ENCODE assay signal across 2 cellular contexts in genomic region chr1:39711359-39712340, GRCh38.
A peak's percentile ranks its signal among the peaks of the same experiment; 100 is the strongest.
TF ChIP-seq lines count a peak whose summit lies in the region.

No MANE protein-coding gene starts in this region.

TF ChIP-seq in H1, 55 proteins besides CTCF, POLR2A, EP300 and RAD21 (continues in another document):
- no peak for TF ChIP-seq BRCA1 (IDR thresholded peaks at IDR 0.05; ENCODE audit: low read depth, low read length)
- no peak for TF ChIP-seq ATF3 (IDR thresholded peaks at IDR 0.05; ENCODE audit: insufficient read depth, low read depth, low read length)
- no peak for TF ChIP-seq SIN3A (conservative IDR thresholded peaks at IDR 0.05 in 1 of 2, IDR thresholded peaks at IDR 0.05 in 1 of 2; ENCODE audit: low read depth in 1 of 2, low read length in 2 of 2)
- peak; percentile 83 for TF ChIP-seq EGR1 (IDR thresholded peaks at IDR 0.05; ENCODE audit: borderline replicate concordance, low read depth, low read length)
- peak; percentile 94 for TF ChIP-seq POU5F1 (IDR thresholded peaks at IDR 0.05; ENCODE audit: low read depth, low read length)
- TF ChIP-seq MAX (IDR thresholded peaks at IDR 0.05), result no peak
- no peak for TF ChIP-seq SIX5 (IDR thresholded peaks at IDR 0.05; ENCODE audit: low read depth, low read length)
- no peak for TF ChIP-seq KDM4A (IDR thresholded peaks at IDR 0.05; ENCODE audit: low read depth, low read length, severe bottlenecking)
- TF ChIP-seq ZNF274 (IDR thresholded peaks at IDR 0.05; ENCODE audit: borderline replicate concordance, extremely low read depth, low read length), result peak; percentile 62; the same call in 1 of the 2 replicates
- TF ChIP-seq BACH1 (IDR thresholded peaks at IDR 0.05; ENCODE audit: low read length), result no peak
- no peak for TF ChIP-seq TAF7 (optimal IDR thresholded peaks at IDR 0.05; ENCODE audit: borderline replicate concordance, low read depth, low read length)
- TF ChIP-seq POLR2AphosphoS5 (IDR thresholded peaks at IDR 0.05; ENCODE audit: low read depth, low read length), result peak; percentile 99
- TF ChIP-seq PHF8 (conservative IDR thresholded peaks at IDR 0.05; ENCODE audit: low read depth, low read length), result no peak
- no peak for TF ChIP-seq CHD1 (IDR thresholded peaks at IDR 0.05; ENCODE audit: low read depth, low read length)
- peak; percentile 23 for TF ChIP-seq CHD7 (IDR thresholded peaks at IDR 0.05; ENCODE audit: insufficient replicate concordance, low read length)
- no peak for TF ChIP-seq GABPA (IDR thresholded peaks at IDR 0.05; ENCODE audit: borderline replicate concordance, insufficient read depth, low read length)
- peak; percentile 85 for TF ChIP-seq SP1 (IDR thresholded peaks at IDR 0.05; ENCODE audit: low read depth, low read length)
- 0 out of 2 replicates have a peak, but pooled peaks have one; percentile 41 for TF ChIP-seq JUN (IDR thresholded peaks at IDR 0.05; ENCODE audit: low read depth, low read length)
- no peak for TF ChIP-seq SUZ12 (IDR thresholded peaks at IDR 0.05; ENCODE audit: low read length)

TF ChIP-seq in neural cell, 6 proteins besides CTCF, POLR2A, EP300 and RAD21:
- TF ChIP-seq EZH2 (IDR thresholded peaks at IDR 0.05; ENCODE audit: borderline replicate concordance, insufficient read depth, low read length, poor library complexity, severe bottlenecking), result no peak
- no peak for TF ChIP-seq TAF1 (IDR thresholded peaks at IDR 0.05; ENCODE audit: low read depth)
- no peak for TF ChIP-seq MXI1 (conservative IDR thresholded peaks at IDR 0.05; ENCODE audit: poor library complexity, severe bottlenecking)
- TF ChIP-seq SMC3 (conservative IDR thresholded peaks at IDR 0.05; ENCODE audit: poor library complexity), result no peak
- no peak for TF ChIP-seq POLR2AphosphoS5 (IDR thresholded peaks at IDR 0.05)
- no peak for TF ChIP-seq REST (IDR thresholded peaks at IDR 0.05; ENCODE audit: borderline replicate concordance)
